ENCODE assay signal across 17 cellular contexts in the genomic region with DNA sequence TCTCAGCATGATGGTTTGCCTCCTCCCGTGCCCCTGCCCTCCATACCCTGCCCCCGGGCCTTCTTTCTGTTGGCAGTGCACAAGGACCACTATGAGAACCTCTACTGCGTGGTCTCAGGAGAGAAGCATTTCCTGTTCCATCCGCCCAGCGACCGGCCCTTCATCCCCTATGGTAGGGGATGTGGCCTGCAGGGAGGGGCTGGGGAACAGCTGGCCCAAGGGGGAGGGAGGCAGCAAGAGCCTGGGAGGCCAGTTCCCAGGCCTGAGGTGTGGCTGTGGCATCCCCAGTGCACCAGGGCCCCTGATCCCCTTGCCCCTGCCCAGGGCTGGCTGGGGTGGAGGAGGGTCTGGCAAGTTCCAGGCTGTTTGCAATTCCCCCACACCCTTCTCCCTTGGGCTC. TPM values are rescaled to one million over a fixed set of nuclear protein-coding genes. Genes with fewer than 3 reads are reported as not detected.
A peak's percentile ranks its signal among the peaks of the same experiment; 100 is the strongest.
DNase-seq lines count a peak whose midpoint lies in the region; ATAC-seq and TF ChIP-seq lines count a peak whose summit lies in the region.
"Had no signal": no experiment of that assay in that cellular context is flagged by ENCODE, and none has a peak within 500 bp of the region (broad histone marks: within the 10 kb centered on the region; RNA-seq: fewer than 3 reads in every experiment).

No MANE protein-coding gene starts in this region.

- intact Hi-C loops in IMR-90 (cut with micrococcal nuclease) = no loop called here

- no peak for TF ChIP-seq POLR2A in IMR-90 (IDR thresholded peaks at IDR 0.05; ENCODE audit: low read depth, low read length)

- dilution Hi-C loops in IMR-90 (cut with HindIII; ENCODE audit: low sequenced_read_pairs, unreplicated experiment) = no loop called here

- no peak for TF ChIP-seq CTCF in IMR-90 (conservative IDR thresholded peaks at IDR 0.05; ENCODE audit: low read depth, low read length)
- no peak for TF ChIP-seq CTCF in VCaP (conservative IDR thresholded peaks at IDR 0.05)

- no peak overlapping the region for H2BK5ac ChIP-seq in IMR-90 (ENCODE audit: low read depth, low read length, poor library complexity, severe bottlenecking)

- H2BK20ac ChIP-seq in IMR-90 (ENCODE audit: low read depth, low read length) = no peak overlapping the region

- peak overlapping the region; percentile 100 for H3K4me2 ChIP-seq in BLaER1
- H3K4me2 ChIP-seq in IMR-90 (ENCODE audit: low read depth, low read length) = no peak overlapping the region

- H4K20me1 ChIP-seq in BLaER1 = peaks cover 53% of the 10 kb centered on the region
- H4K20me1 ChIP-seq in IMR-90 (ENCODE audit: insufficient read depth, low read length) = peaks cover 18% of the 10 kb centered on the region

- ATAC-seq in IMR-90 (ENCODE audit: low read depth) (no peak), HG03342 (IDR thresholded peaks at IDR 0.05; ENCODE audit: unreplicated experiment) (no peak)

- no peak overlapping the region for H2AK5ac ChIP-seq in IMR-90 (ENCODE audit: low read depth, low read length)

- H3K9me1 ChIP-seq in IMR-90 (ENCODE audit: insufficient read depth, low read length) = peaks cover 5% of the 10 kb centered on the region; the same call in 1 of the 2 replicates

- DNase-seq in IMR-90 = peak; percentile 12
- peak; percentile 51 for DNase-seq in myocyte (ENCODE audit: low read depth)
- DNase-seq in SKM-1 (lab: John Stamatoyannopoulos, UW; ENCODE audit: unreplicated experiment) = no peak
- no peak for DNase-seq in NCI-H748 treated with DMSO at 0.1 percent for 48 hours (lab: John Stamatoyannopoulos, UW)
- no peak for DNase-seq in kidney glomerular epithelial cell (lab: John Stamatoyannopoulos, UW)
- DNase-seq: 8988T, AML-193, DMS153, DMS79 treated with DMSO at 0.1 percent for 48 hours, GDM1, HFFc6 had no signal

- H3K27ac ChIP-seq in BLaER1 (peak overlapping the region; percentile 54), IMR-90 (ENCODE audit: insufficient read depth, low read length) (no peak overlapping the region), VCaP (peak overlapping the region; percentile 94)
- H3K27ac ChIP-seq: C4-2B had no signal

- peaks cover 2 to 12% of the 10 kb centered on the region in 2 experiments; a peak in 2 of 4 replicates for H3K79me1 ChIP-seq in IMR-90 (ENCODE audit: low read depth in 1 of 2, low read length in 2 of 2)

- 60% methylated on average over 1 of the region's 6 CpGs; no CpG with 5 or more reads in 1 of the 2 experiments for WGBS in IMR-90 (ENCODE audit: extremely low coverage in 2 of 2, insufficient read length in 1 of 2), 2 experiments

- no peak overlapping the region for H4K91ac ChIP-seq in IMR-90 (ENCODE audit: insufficient read depth, low read depth, low read length)

- H3K4me3 ChIP-seq in BLaER1 (no peak overlapping the region), IMR-90 (ENCODE audit: insufficient read depth, low read depth, low read length) (no peak overlapping the region)
- H3K4me3 ChIP-seq: HAP-1 had no signal

- H3K4ac ChIP-seq in IMR-90 (ENCODE audit: low read depth, low read length) = no peak overlapping the region

- H3K36me3 ChIP-seq in BLaER1 (peaks cover 28% of the 10 kb centered on the region), IMR-90 (ENCODE audit: control insufficient read depth, insufficient read depth, low read length) (peaks cover 6% of the 10 kb centered on the region)
- H3K36me3 ChIP-seq: HAP-1 had no signal

- H3K23ac ChIP-seq in IMR-90 (ENCODE audit: low read depth, low read length) = no peak overlapping the region; the same call in 1 of the 2 replicates

- no peak overlapping the region for H3K56ac ChIP-seq in IMR-90 (ENCODE audit: extremely low read depth, insufficient read depth, low read length)

- no peak overlapping the region for H2BK15ac ChIP-seq in IMR-90 (ENCODE audit: low read depth, low read length)

- H3K4me1 ChIP-seq in BLaER1 = peaks cover 95% of the 10 kb centered on the region
- H3K4me1 ChIP-seq in IMR-90 (ENCODE audit: control insufficient read depth, insufficient read depth, low read length) = no peaks in the 10 kb centered on the region
- H3K4me1 ChIP-seq: HAP-1 had no signal

- CTCF ChIA-PET in IMR-90 (lab: Yijun Ruan, JAX) = no interaction called here

- no TSS peak for BruUV-seq in IMR-90 (replicated peaks; lab: Mats Ljungman, UMichigan)

- H3K9ac ChIP-seq in BLaER1 (peak overlapping the region; percentile 48), IMR-90 (ENCODE audit: low read depth, low read length) (no peak overlapping the region)

- POLR2A ChIA-PET in IMR-90 (lab: Charles Lee; ENCODE audit: unreplicated experiment) = no interaction called here

- H2BK120ac ChIP-seq in IMR-90 (ENCODE audit: low read depth, low read length) = no peak overlapping the region

- H3K27me3 ChIP-seq in BLaER1 = no peaks in the 10 kb centered on the region
- no peaks in the 10 kb centered on the region for H3K27me3 ChIP-seq in IMR-90 (ENCODE audit: control insufficient read depth, insufficient read depth, low read length)

- TF ChIP-seq RAD21 in IMR-90 (IDR thresholded peaks at IDR 0.05; ENCODE audit: low read length) = no peak

- no peak overlapping the region for H4K8ac ChIP-seq in IMR-90 (ENCODE audit: low read depth in 2 of 2, low read length in 2 of 2)

- H3K9me3 ChIP-seq in BLaER1 (no peaks in the 10 kb centered on the region), IMR-90 (ENCODE audit: control insufficient read depth, insufficient read depth, low read length) (no peaks in the 10 kb centered on the region)
- H3K9me3 ChIP-seq: HAP-1 had no signal

- in situ Hi-C loops in IMR-90 (cut with MboI; ENCODE audit: low sequenced_read_pairs) = no loop called here

- H4K5ac ChIP-seq in IMR-90 (ENCODE audit: low read depth, low read length) = no peak overlapping the region

- no peak overlapping the region for H3K14ac ChIP-seq in IMR-90 (replicated peaks; ENCODE audit: low read depth, low read length)

- peak overlapping the region; percentile 60 for H2AK9ac ChIP-seq in IMR-90 (replicated peaks; ENCODE audit: low read depth, low read length, poor library complexity)

- H2AFZ ChIP-seq in IMR-90 (replicated peaks; ENCODE audit: low read length, poor library complexity) = no peak overlapping the region

- no peak overlapping the region for H3K18ac ChIP-seq in IMR-90 (ENCODE audit: low read depth, low read length)

TF ChIP-seq in IMR-90, 13 proteins besides CTCF, POLR2A, EP300 and RAD21:
- TF ChIP-seq RCOR1 (IDR thresholded peaks at IDR 0.05; ENCODE audit: insufficient replicate concordance, low read length) (no peak), SMC3 (IDR thresholded peaks at IDR 0.05; ENCODE audit: low read depth, low read length) (no peak), RFX5 (IDR thresholded peaks at IDR 0.05; ENCODE audit: low read depth, low read length) (no peak), NFE2L2 (IDR thresholded peaks at IDR 0.05; ENCODE audit: low read depth, low read length) (no peak), MXI1 (IDR thresholded peaks at IDR 0.05; ENCODE audit: borderline replicate concordance, low read depth, low read length) (no peak), CEBPB (IDR thresholded peaks at IDR 0.05; ENCODE audit: low read depth, low read length) (no peak), MAZ (IDR thresholded peaks at IDR 0.05; ENCODE audit: borderline replicate concordance, low read depth, low read length) (no peak), BHLHE40 (IDR thresholded peaks at IDR 0.05; ENCODE audit: low read depth, low read length) (no peak), MAFK (IDR thresholded peaks at IDR 0.05; ENCODE audit: low read depth, low read length) (no peak), FOS (IDR thresholded peaks at IDR 0.05; ENCODE audit: low read depth, low read length) (no peak), CHD1 (IDR thresholded peaks at IDR 0.05; ENCODE audit: low read depth, low read length) (no peak)
- TF ChIP-seq, protein P1, sequence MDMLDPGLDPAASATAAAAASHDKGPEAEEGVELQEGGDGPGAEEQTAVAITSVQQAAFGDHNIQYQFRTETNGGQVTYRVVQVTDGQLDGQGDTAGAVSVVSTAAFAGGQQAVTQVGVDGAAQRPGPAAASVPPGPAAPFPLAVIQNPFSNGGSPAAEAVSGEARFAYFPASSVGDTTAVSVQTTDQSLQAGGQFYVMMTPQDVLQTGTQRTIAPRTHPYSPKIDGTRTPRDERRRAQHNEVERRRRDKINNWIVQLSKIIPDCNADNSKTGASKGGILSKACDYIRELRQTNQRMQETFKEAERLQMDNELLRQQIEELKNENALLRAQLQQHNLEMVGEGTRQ (IDR thresholded peaks at IDR 0.05; ENCODE audit: low read depth, low read length) = no peak

RNA-seq across cellular contexts. Expression of gene PLA2G4B, which starts 2.6 kb away (rescaled TPM):
- total RNA-seq in IMR-90 (2012; rRNA removed) = under 0.01 and 0.18 TPM in 2 replicates
- 3.1 and 5.8 TPM in 2 replicates for polyA plus RNA-seq in IMR-90 (2012; rRNA removed)
- 0.90 and 1.6 TPM in 2 replicates for polyA plus RNA-seq in IMR-90 (2012; cell fraction: cytosol; rRNA removed)
- 31.6 and 69.2 TPM in 2 replicates for polyA plus RNA-seq in IMR-90 (2012; cell fraction: nucleus; rRNA removed; ENCODE audit: low replicate concordance)
- 2.0 and 4.1 TPM in 2 replicates for total RNA-seq in myocyte
- polyA plus RNA-seq in myocyte (2012) = 2.7 TPM

RNA-seq across cellular contexts. Expression of gene JMJD7, which starts 8.2 kb away (rescaled TPM):
- total RNA-seq in IMR-90 (2012; rRNA removed) (3.6 and 5.0 TPM in 2 replicates), myocyte (9.4 and 12.4 TPM in 2 replicates)
- 6.3 and 8.1 TPM in 2 replicates for polyA plus RNA-seq in IMR-90 (2012; rRNA removed)
- polyA plus RNA-seq in IMR-90 (2012; cell fraction: cytosol; rRNA removed) = 7.9 and 8.2 TPM in 2 replicates
- 12.6 and 22.4 TPM in 2 replicates for polyA plus RNA-seq in IMR-90 (2012; cell fraction: nucleus; rRNA removed; ENCODE audit: low replicate concordance)
- 7.5 TPM for polyA plus RNA-seq in myocyte (2012)

RNA-seq across cellular contexts. Expression of gene SPTBN5, which starts 57.8 kb away (rescaled TPM):
- total RNA-seq in IMR-90 (2012; rRNA removed) = under 0.01 TPM in 2 replicates
- polyA plus RNA-seq in IMR-90 (2012; rRNA removed) = 0.37 and 0.38 TPM in 2 replicates
- polyA plus RNA-seq in IMR-90 (2012; cell fraction: cytosol; rRNA removed) = 0.10 and 0.12 TPM in 2 replicates
- polyA plus RNA-seq in IMR-90 (2012; cell fraction: nucleus; rRNA removed; ENCODE audit: low replicate concordance) = 2.3 and 3.5 TPM in 2 replicates
- 0.26 and 0.45 TPM in 2 replicates for total RNA-seq in myocyte
- 2.2 TPM for polyA plus RNA-seq in myocyte (2012)
- polyA plus RNA-seq: IgD-negative memory B cell had no signal

Comparison
In these comparisons a context has a peak if more than half of its experiments do, and no peak if none do; other contexts are left out.
1. DNase-seq: peak in IMR-90 (single experiment) and myocyte (single experiment); none in SKM-1 (single experiment), NCI-H748 treated with DMSO at 0.1 percent for 48 hours (single experiment) and kidney glomerular epithelial cell (single experiment).